ENCODE assay signal across 8 cellular contexts in the genomic region with DNA sequence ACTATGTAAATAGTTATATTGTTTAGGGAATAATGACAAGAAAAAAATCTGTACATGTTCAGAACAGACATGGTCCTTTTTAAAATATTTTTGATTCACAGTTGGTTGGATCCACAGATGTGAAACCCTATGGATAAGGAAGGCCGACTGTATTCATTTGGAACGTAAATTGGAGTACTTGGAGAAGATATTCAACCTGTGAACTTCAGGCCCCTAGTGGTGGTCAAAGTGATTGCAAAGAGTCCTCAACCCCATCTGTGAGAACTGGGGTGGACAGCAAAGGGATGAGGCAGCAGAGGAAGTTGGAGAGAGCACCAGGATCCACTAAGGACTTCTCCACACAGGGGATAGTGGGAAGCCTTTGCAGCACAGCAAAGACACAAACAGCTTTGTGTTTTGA. TPM values are rescaled to one million over a fixed set of nuclear protein-coding genes. Genes with fewer than 3 reads are reported as not detected.
A peak's percentile ranks its signal among the peaks of the same experiment; 100 is the strongest.
DNase-seq lines count a peak whose midpoint lies in the region; ATAC-seq and TF ChIP-seq lines count a peak whose summit lies in the region.

No MANE protein-coding gene starts in this region.

- no peak overlapping the region for H3K4me3 ChIP-seq in breast epithelium

- no peak overlapping the region for H3K4me3 Mint-ChIP-seq in activated naive CD4-positive, alpha-beta T cell treated with anti-CD3 and anti-CD28 coated beads for 36 hours
- H3K4me3 Mint-ChIP-seq in nephron: no peak overlapping the region

- no peaks in the 10 kb centered on the region for H3K4me1 ChIP-seq in breast epithelium

- TF ChIP-seq POLR2A in breast epithelium (IDR thresholded peaks at IDR 0.05): no peak

- H3K27me3 ChIP-seq in breast epithelium: no peaks in the 10 kb centered on the region

- H3K27ac ChIP-seq in breast epithelium: no peak overlapping the region

- H3K9me3 Mint-ChIP-seq in activated naive CD4-positive, alpha-beta T cell treated with anti-CD3 and anti-CD28 coated beads for 36 hours: no peaks in the 10 kb centered on the region
- no peaks in the 10 kb centered on the region for H3K9me3 Mint-ChIP-seq in nephron

- H3K27me3 Mint-ChIP-seq in activated naive CD4-positive, alpha-beta T cell treated with anti-CD3 and anti-CD28 coated beads for 36 hours (ENCODE audit: low read depth): peaks cover 13% of the 10 kb centered on the region
- H3K27me3 Mint-ChIP-seq in nephron (ENCODE audit: low read depth): peaks cover 6% of the 10 kb centered on the region

- peaks cover 25% of the 10 kb centered on the region for H3K4me1 Mint-ChIP-seq in activated naive CD4-positive, alpha-beta T cell treated with anti-CD3 and anti-CD28 coated beads for 36 hours (ENCODE audit: low read depth)
- H3K4me1 Mint-ChIP-seq in nephron: no peaks in the 10 kb centered on the region

- peak; percentile 27 for DNase-seq in activated naive CD4-positive, alpha-beta T cell treated with anti-CD3 and anti-CD28 coated beads for 36 hours
- DNase-seq in activated naive CD4-positive, alpha-beta T cell (lab: John Stamatoyannopoulos, UW): no peak
- DNase-seq in M059J (ENCODE audit: low read depth): peak; percentile 39
- no peak for DNase-seq in breast epithelium (ENCODE audit: low spot score in 2 of 2)
- no peak for DNase-seq in putamen (ENCODE audit: low spot score)
- DNase-seq in T-helper 2 cell: no peak

- TF ChIP-seq CTCF in breast epithelium (IDR thresholded peaks at IDR 0.05) (peak; percentile 32 to 40 (median 33)), nephron (IDR thresholded peaks at IDR 0.05; ENCODE audit: unreplicated experiment in 3 of 3) (peak; percentile 24 to 43 (median 38))

- H3K27ac Mint-ChIP-seq in activated naive CD4-positive, alpha-beta T cell treated with anti-CD3 and anti-CD28 coated beads for 36 hours: no peak overlapping the region
- no peak overlapping the region for H3K27ac Mint-ChIP-seq in nephron

- CTCF ChIA-PET in activated naive CD4-positive, alpha-beta T cell treated with anti-CD3 and anti-CD28 coated beads for 36 hours (lab: Charles Lee): interaction anchor here (1.0 to 13.2 kb wide), 17 partner anchors 11 to 233 kb away, joined by 3 to 253 read pairs (median 5); no protein-coding TSS in a partner anchor

- intact Hi-C loops in activated naive CD4-positive, alpha-beta T cell treated with anti-CD3 and anti-CD28 coated beads for 36 hours (cut with micrococcal nuclease): no loop called here
- intact Hi-C loops in breast epithelium (cut with DNase I; ENCODE audit: low total_unique reads): loop anchor here (5.0 kb wide), 1 partner anchor 207 kb away; no protein-coding TSS in a partner anchor

- no peaks in the 10 kb centered on the region for H3K36me3 ChIP-seq in breast epithelium

- H3K9me3 ChIP-seq in breast epithelium: no peaks in the 10 kb centered on the region

- no peak for ATAC-seq in HG02840 (IDR thresholded peaks at IDR 0.05; ENCODE audit: low FRiP score, unreplicated experiment)

- H3K36me3 Mint-ChIP-seq in activated naive CD4-positive, alpha-beta T cell treated with anti-CD3 and anti-CD28 coated beads for 36 hours (ENCODE audit: low read depth): no peaks in the 10 kb centered on the region
- no peaks in the 10 kb centered on the region for H3K36me3 Mint-ChIP-seq in nephron (ENCODE audit: low read depth)

RNA-seq across cellular contexts. Expression of a gene that starts 6.2 kb away (rescaled TPM):
- total RNA-seq in activated naive CD4-positive, alpha-beta T cell treated with anti-CD3 and anti-CD28 coated beads for 36 hours: under 1 TPM; 0.44 to 0.62 TPM
- not detected in 2 replicates for total RNA-seq in M059J (2014; rRNA removed; shearing (Covaris generic))
- 1 to 10 TPM in 2 of 3 donors, not detected in 1; 2.9 to 6.2 TPM for total RNA-seq in breast epithelium

Comparison
In these comparisons a context has a peak if more than half of its experiments do, and no peak if none do; other contexts are left out.
1. DNase-seq: peak in activated naive CD4-positive, alpha-beta T cell treated with anti-CD3 and anti-CD28 coated beads for 36 hours (single experiment) and M059J (single experiment); none in activated naive CD4-positive, alpha-beta T cell (0 of 4), breast epithelium (0 of 2), putamen (single experiment) and T-helper 2 cell (0 of 5).